ENCODE assay signal across 12 cellular contexts in genomic region chr20:31673943-31674463, GRCh38. TPM values are rescaled to one million over a fixed set of nuclear protein-coding genes. Genes with fewer than 3 reads are reported as not detected.
DNase-seq lines count a peak whose midpoint lies in the region; ATAC-seq and TF ChIP-seq lines count a peak whose summit lies in the region.
"Had no signal": no experiment of that assay in that cellular context is flagged by ENCODE, and none has a peak within 500 bp of the region (broad histone marks: within the 10 kb centered on the region; RNA-seq: fewer than 3 reads in every experiment).

No MANE protein-coding gene starts in this region.

- H3K9me3 ChIP-seq in duodenal mucosa (ENCODE audit: control insufficient read depth in 1 of 2, low read length in 2 of 2) (no peaks in the 10 kb centered on the region), sigmoid colon (no peaks in the 10 kb centered on the region)
- H3K9me3 ChIP-seq: SJCRH30 had no signal

- ATAC-seq in GM18909 (IDR thresholded peaks at IDR 0.05; ENCODE audit: poor library complexity, unreplicated experiment) (no peak), GM21723 (IDR thresholded peaks at IDR 0.05; ENCODE audit: unreplicated experiment) (no peak)

- H3K4me1 ChIP-seq in duodenal mucosa (ENCODE audit: control insufficient read depth in 1 of 2, insufficient read depth in 2 of 2, low read length in 2 of 2) = peaks cover 51 to 64% of the 10 kb centered on the region in 2 donors
- H3K4me1 ChIP-seq in sigmoid colon = peaks cover 0 to 48% (median 45%) of the 10 kb centered on the region in 4 donors

- H3K36me3 ChIP-seq in duodenal mucosa (ENCODE audit: control insufficient read depth in 1 of 2, insufficient read depth in 2 of 2, low read length in 2 of 2) (peaks cover 13 to 31% of the 10 kb centered on the region in 2 donors), sigmoid colon (peaks cover 0 to 6% (median 0%) of the 10 kb centered on the region in 4 donors)

- TF ChIP-seq CTCF in sigmoid colon (IDR thresholded peaks at IDR 0.05) = no peak

- H3K27ac ChIP-seq in duodenal mucosa (ENCODE audit: low read depth, low read length) (peak overlapping the region; percentile 11), sigmoid colon (peak overlapping the region; percentile 43 to 69 (median 54))
- H3K27ac ChIP-seq: SJCRH30 had no signal

- H3K27me3 ChIP-seq in duodenal mucosa (ENCODE audit: control insufficient read depth in 1 of 2, insufficient read depth in 2 of 2, low read length in 2 of 2) (no peaks in the 10 kb centered on the region), sigmoid colon (no peaks in the 10 kb centered on the region)
- H3K27me3 ChIP-seq: SJCRH30 had no signal

- intact Hi-C loops in sigmoid colon (cut with DNase I) = no loop called here

- no peak overlapping the region for H3K9ac ChIP-seq in duodenal mucosa (ENCODE audit: low read depth in 1 of 2, low read length in 2 of 2)

- H3K4me3 ChIP-seq in duodenal mucosa (ENCODE audit: low read depth in 1 of 2, low read length in 2 of 2) (no peak overlapping the region), sigmoid colon (no peak overlapping the region)
- H3K4me3 ChIP-seq: SJCRH30 had no signal

- 50 to 70% methylated on average over 2 of the region's 2 CpGs for WGBS in sigmoid colon, 2 donors

- no peak for TF ChIP-seq POLR2A in sigmoid colon (IDR thresholded peaks at IDR 0.05)

- TF ChIP-seq EP300 in sigmoid colon (IDR thresholded peaks at IDR 0.05) = no peak

- DNase-seq in CMK (ENCODE audit: low read depth) (peak; percentile 75), OCI-M1 (lab: John Stamatoyannopoulos, UW) (peak; percentile 43), sigmoid colon (no peak), COLO829 (ENCODE audit: low spot score) (no peak)
- DNase-seq in central memory CD4-positive, alpha-beta T cell = no peak
- DNase-seq: NCI-H1105, SJCRH30 had no signal

RNA-seq across cellular contexts. Expression of gene COX4I2, which starts 36.3 kb away (rescaled TPM):
- 1 to 10 TPM in 1 of 4 donors, not detected in 3; 1.1 TPM for total RNA-seq in sigmoid colon
- 1 to 10 TPM in 2 of 3 donors, not detected in 1; 1.4 to 3.0 TPM for polyA plus RNA-seq in sigmoid colon
- total RNA-seq: epithelial cell of proximal tubule, mononuclear cell, SJCRH30 had no signal

RNA-seq across cellular contexts. Expression of gene BCL2L1, which starts 48.7 kb away (rescaled TPM):
- total RNA-seq in sigmoid colon = 10 to 100 TPM; 53.2 to 71.3 (median 55.7) TPM
- 10 to 100 TPM; 76.1 to 94.8 (median 78.7) TPM for polyA plus RNA-seq in sigmoid colon

Comparison
In these comparisons a context has a peak if more than half of its experiments do, and no peak if none do; other contexts are left out.
1. DNase-seq: peak in CMK (single experiment) and OCI-M1 (single experiment); none in sigmoid colon (single experiment), COLO829 (single experiment) and central memory CD4-positive, alpha-beta T cell (single experiment).